In genomic region chr7:83467493-83467892, GRCh38 we compare ENCODE assay signal across 19 cellular contexts.
"Had no signal": no experiment of that assay in that cellular context is flagged by ENCODE, and none has a peak within 500 bp of the region (broad histone marks: within the 10 kb centered on the region; RNA-seq: fewer than 3 reads in every experiment).

No MANE protein-coding gene starts in this region.

- H3K36me3 ChIP-seq: SJCRH30, WERI-Rb-1 had no signal

- H3K4me3 ChIP-seq: SJCRH30 had no signal

- H3K27ac ChIP-seq: SJCRH30, WERI-Rb-1 had no signal

- H3K4me1 Mint-ChIP-seq: central memory CD8-positive, alpha-beta T cell had no signal

- H3K4me3 Mint-ChIP-seq: activated CD8-positive, alpha-beta T cell treated with anti-CD3 and anti-CD28 coated beads for 36 hours; activated naive CD8-positive, alpha-beta T cell; activated T-cell treated with anti-CD3 and anti-CD28 coated beads, Interleukin-2, amount 50 U/mL, for 24 hours; activated T-helper 1 cell treated with anti-CD3 and anti-CD28 coated beads, Interleukin-12 subunit alpha, Interleukin-12 subunit beta, Interleukin-2, Interleukin-4 antibody, amounts not matched to agents 30 ng/mL and 10 ng/mL and 1 ng/mL, durations not matched to agents 14 hours and 24 hours and 36 hours; brain; central memory CD8-positive, alpha-beta T cell; T-helper 2 cell treated with Interferon-gamma antibody and Interleukin-4, amounts not matched to agents 5 μg/mL and 100 μg/mL, for 36 hours had no signal

- H3K9me3 Mint-ChIP-seq: activated CD8-positive, alpha-beta T cell treated with anti-CD3 and anti-CD28 coated beads for 36 hours; activated T-helper 1 cell treated with anti-CD3 and anti-CD28 coated beads, Interleukin-12 subunit alpha, Interleukin-12 subunit beta, Interleukin-2, Interleukin-4 antibody, amounts not matched to agents 30 ng/mL and 10 ng/mL and 1 ng/mL, durations not matched to agents 14 hours and 24 hours and 36 hours; brain; T-helper 2 cell treated with Interferon-gamma antibody and Interleukin-4, amounts not matched to agents 5 μg/mL and 100 μg/mL, for 36 hours had no signal

- H3K9ac ChIP-seq: SK-N-SH had no signal

- H3K27me3 ChIP-seq: SJCRH30 had no signal

- H3K4me2 ChIP-seq: SK-N-SH had no signal

- H3K36me3 Mint-ChIP-seq: activated naive CD8-positive, alpha-beta T cell; brain had no signal

- H3K27ac Mint-ChIP-seq: activated CD8-positive, alpha-beta T cell treated with anti-CD3 and anti-CD28 coated beads for 36 hours; activated naive CD8-positive, alpha-beta T cell; activated T-cell treated with anti-CD3 and anti-CD28 coated beads, Interleukin-2, amount 50 U/mL, for 24 hours; activated T-helper 1 cell treated with anti-CD3 and anti-CD28 coated beads, Interleukin-12 subunit alpha, Interleukin-12 subunit beta, Interleukin-2, Interleukin-4 antibody, amounts not matched to agents 30 ng/mL and 10 ng/mL and 1 ng/mL, durations not matched to agents 14 hours and 24 hours and 36 hours; T-helper 2 cell treated with Interferon-gamma antibody and Interleukin-4, amounts not matched to agents 5 μg/mL and 100 μg/mL, for 36 hours had no signal

- DNase-seq: activated CD4-positive, alpha-beta T cell treated with anti-CD3 and anti-CD28 coated beads for 4 hours; activated CD8-positive, alpha-beta memory T cell treated with anti-CD3 and anti-CD28 coated beads, Interleukin-2, amount 50 U/mL, for 48 hours; activated CD8-positive, alpha-beta T cell treated with anti-CD3 and anti-CD28 coated beads for 36 hours; activated effector memory CD4-positive, alpha-beta T cell treated with Interleukin-2 at 50 U/mL for 16 hours; activated naive CD4-positive, alpha-beta T cell treated with Interleukin-2 at 50 U/mL for 16 hours; activated T-cell treated with anti-CD3 and anti-CD28 coated beads, Interleukin-2, amount 50 U/mL, for 24 hours; cortex of kidney; NCI-H1417 treated with DMSO at 0.1 percent for 48 hours; NCI-H510A; NCI-H526 treated with DMSO at 0.1 percent for 48 hours; Right ventricle myocardium superior; SJCRH30; SK-N-SH; WERI-Rb-1 had no signal

- H3K9me3 ChIP-seq: SJCRH30, SK-N-SH had no signal

- H3K27me3 Mint-ChIP-seq: activated CD8-positive, alpha-beta T cell treated with anti-CD3 and anti-CD28 coated beads for 36 hours; activated naive CD8-positive, alpha-beta T cell; activated T-cell treated with anti-CD3 and anti-CD28 coated beads, Interleukin-2, amount 50 U/mL, for 24 hours; brain; central memory CD8-positive, alpha-beta T cell had no signal
